In genomic region chr16:21554795-21555585, GRCh38 we compare ENCODE assay signal across 8 cellular contexts. TPM values are rescaled to one million over a fixed set of nuclear protein-coding genes. Genes with fewer than 3 reads are reported as not detected.
A peak's percentile ranks its signal among the peaks of the same experiment; 100 is the strongest.
DNase-seq lines count a peak whose midpoint lies in the region; ATAC-seq and TF ChIP-seq lines count a peak whose summit lies in the region.

No MANE protein-coding gene starts in this region.

- peak overlapping the region; percentile 53 for H3K4me3 Mint-ChIP-seq in activated T-helper 2 cell treated with anti-CD3 and anti-CD28 coated beads, Interferon-gamma antibody, Interleukin-2, Interleukin-4, amounts not matched to agents 10 μg/mL and 5 μg/mL and 100 μg/mL, durations not matched to agents 14 hours and 24 hours and 36 hours (ENCODE audit: low read depth)

- no peaks in the 10 kb centered on the region for H3K36me3 Mint-ChIP-seq in activated T-helper 2 cell treated with anti-CD3 and anti-CD28 coated beads, Interferon-gamma antibody, Interleukin-2, Interleukin-4, amounts not matched to agents 10 μg/mL and 5 μg/mL and 100 μg/mL, durations not matched to agents 14 hours and 24 hours and 36 hours (ENCODE audit: low read depth)

- POLR2A ChIA-PET in HCT116 (lab: Charles Lee): no interaction called here

- peak; percentile 97 for TF ChIP-seq RAD21 in HCT116 (IDR thresholded peaks at IDR 0.05; ENCODE audit: low read depth)

- H3K4me2 ChIP-seq in HCT116 (ENCODE audit: low read length) (peak overlapping the region; percentile 73), Loucy (ENCODE audit: low read depth, low read length, poor library complexity, severe bottlenecking) (peak overlapping the region; percentile 69)

- H3K4me3 ChIP-seq in HCT116 (replicated peaks in 1 of 2; ENCODE audit: low read depth in 1 of 2, low read length in 2 of 2) (peak overlapping the region in 1 of 2 experiments; percentile 19; a peak in 2 of 4 replicates), Loucy (ENCODE audit: low read length, poor library complexity, severe bottlenecking) (peak overlapping the region; percentile 48), RWPE2 (ENCODE audit: severe bottlenecking) (no peak overlapping the region), foreskin fibroblast (ENCODE audit: low read depth in 1 of 2, low read length in 2 of 2) (no peak overlapping the region), neuron (ENCODE audit: low read length) (no peak overlapping the region), stomach smooth muscle (ENCODE audit: low read length in 2 of 2) (peak overlapping the region in 1 of 2 donors; percentile 64)

- BruUV-seq in HCT116 (replicated peaks; lab: Mats Ljungman, UMichigan): TSS peak; percentile 52

- H3K27me3 ChIP-seq in HCT116 (ENCODE audit: insufficient read depth, low read length): no peaks in the 10 kb centered on the region
- H3K27me3 ChIP-seq in Loucy (ENCODE audit: insufficient read depth, low read length, poor library complexity, severe bottlenecking): no peaks in the 10 kb centered on the region
- no peaks in the 10 kb centered on the region for H3K27me3 ChIP-seq in RWPE2 (ENCODE audit: insufficient read depth, poor library complexity, severe bottlenecking)
- peaks cover 14% of the 10 kb centered on the region for H3K27me3 ChIP-seq in neuron (ENCODE audit: insufficient read depth, low read length)
- peaks cover 0 to 2% of the 10 kb centered on the region in 2 donors for H3K27me3 ChIP-seq in stomach smooth muscle (ENCODE audit: control insufficient read depth in 1 of 2, insufficient read depth in 2 of 2, low read length in 2 of 2)

- peaks cover 12% of the 10 kb centered on the region for H3K4me1 Mint-ChIP-seq in activated T-helper 2 cell treated with anti-CD3 and anti-CD28 coated beads, Interferon-gamma antibody, Interleukin-2, Interleukin-4, amounts not matched to agents 10 μg/mL and 5 μg/mL and 100 μg/mL, durations not matched to agents 14 hours and 24 hours and 36 hours (ENCODE audit: low read depth)

- CTCF ChIA-PET in HCT116 (lab: Charles Lee): interaction anchor here (1.0 to 1.8 kb wide), 2 partner anchors 12 to 254 kb away, joined by 3 to 4 read pairs; no protein-coding TSS in a partner anchor

- H3K9ac ChIP-seq in HCT116 (ENCODE audit: low read length) (peak overlapping the region; percentile 37), Loucy (ENCODE audit: low read depth, low read length, poor library complexity, severe bottlenecking) (peak overlapping the region; percentile 55), stomach smooth muscle (ENCODE audit: low read length in 2 of 2) (peak overlapping the region; percentile 5 to 47)

- peak overlapping the region; percentile 85 for H3K27ac Mint-ChIP-seq in activated T-helper 2 cell treated with anti-CD3 and anti-CD28 coated beads, Interferon-gamma antibody, Interleukin-2, Interleukin-4, amounts not matched to agents 10 μg/mL and 5 μg/mL and 100 μg/mL, durations not matched to agents 14 hours and 24 hours and 36 hours

- ATAC-seq in HCT116 (peak; percentile 93), RWPE2 (ENCODE audit: low read depth) (peak; percentile 90)

- in situ Hi-C loops in G401 (cut with HindIII; ENCODE audit: low sequenced_read_pairs): no loop called here

- no peaks in the 10 kb centered on the region for H3K9me3 Mint-ChIP-seq in activated T-helper 2 cell treated with anti-CD3 and anti-CD28 coated beads, Interferon-gamma antibody, Interleukin-2, Interleukin-4, amounts not matched to agents 10 μg/mL and 5 μg/mL and 100 μg/mL, durations not matched to agents 14 hours and 24 hours and 36 hours

- H3K79me2 ChIP-seq in HCT116 (ENCODE audit: insufficient read depth, low read length) (no peaks in the 10 kb centered on the region), Loucy (ENCODE audit: insufficient read depth, low read length) (no peaks in the 10 kb centered on the region)

- intact Hi-C loops in HCT116 (cut with micrococcal nuclease): loop anchor here (2.0 to 10.0 kb wide), 3 partner anchors 254 to 770 kb away; no protein-coding TSS in a partner anchor
- intact Hi-C loops in activated T-helper 2 cell treated with anti-CD3 and anti-CD28 coated beads, Interferon-gamma antibody, Interleukin-2, Interleukin-4, amounts not matched to agents 10 μg/mL and 5 μg/mL and 100 μg/mL, durations not matched to agents 14 hours and 24 hours and 36 hours (cut with micrococcal nuclease): loop anchor here (5.0 kb wide), 2 partner anchors 368 to 383 kb away; no protein-coding TSS in a partner anchor

- no peaks in the 10 kb centered on the region for H3K27me3 Mint-ChIP-seq in activated T-helper 2 cell treated with anti-CD3 and anti-CD28 coated beads, Interferon-gamma antibody, Interleukin-2, Interleukin-4, amounts not matched to agents 10 μg/mL and 5 μg/mL and 100 μg/mL, durations not matched to agents 14 hours and 24 hours and 36 hours (ENCODE audit: low read depth)

- H3K27ac ChIP-seq in HCT116 (ENCODE audit: low read depth, low read length) (no peak overlapping the region), RWPE2 (ENCODE audit: poor library complexity, severe bottlenecking) (no peak overlapping the region), stomach smooth muscle (ENCODE audit: low read length) (no peak overlapping the region)

- no peaks in the 10 kb centered on the region for H3F3A ChIP-seq in Loucy (ENCODE audit: low read depth)

- H3K36me3 ChIP-seq in HCT116 (ENCODE audit: control insufficient read depth in 1 of 2, insufficient read depth in 2 of 2, low read length in 2 of 2) (no peaks in the 10 kb centered on the region), Loucy (ENCODE audit: insufficient read depth, low read length) (no peaks in the 10 kb centered on the region), RWPE2 (ENCODE audit: low read depth) (no peaks in the 10 kb centered on the region), neuron (ENCODE audit: insufficient read depth, low read length) (no peaks in the 10 kb centered on the region), stomach smooth muscle (ENCODE audit: control insufficient read depth in 2 of 2, insufficient read depth in 2 of 2, low read length in 2 of 2) (no peaks in the 10 kb centered on the region)

- DNase-seq in G401 (ENCODE audit: low spot score) (peak; percentile 89), HCT116 (ENCODE audit: low read depth, low spot score) (peak; percentile 53), RWPE2 (ENCODE audit: low spot score) (peak; percentile 83), foreskin fibroblast (peak; percentile 71 to 94)
- DNase-seq in activated T-helper 2 cell treated with anti-CD3 and anti-CD28 coated beads, Interferon-gamma antibody, Interleukin-2, Interleukin-4, amounts not matched to agents 10 μg/mL and 5 μg/mL and 100 μg/mL, durations not matched to agents 14 hours and 24 hours and 36 hours (ENCODE audit: low spot score): peak; percentile 91

- TF ChIP-seq POLR2A in HCT116 (IDR thresholded peaks at IDR 0.05; ENCODE audit: borderline replicate concordance, extremely low read depth, insufficient read depth, insufficient read length): no peak

- peak overlapping the region; percentile 93 for H2AFZ ChIP-seq in HCT116 (ENCODE audit: low read depth, low read length, poor library complexity, severe bottlenecking)
- peak overlapping the region; percentile 100 for H2AFZ ChIP-seq in Loucy (ENCODE audit: low read length)
- H2AFZ ChIP-seq in neuron (ENCODE audit: low read depth, low read length): peak overlapping the region; percentile 69

- H3K9me3 ChIP-seq in HCT116 (ENCODE audit: control insufficient read depth in 1 of 2, insufficient read depth in 1 of 2, low read depth in 1 of 2, low read length in 2 of 2): no peaks in the 10 kb centered on the region
- H3K9me3 ChIP-seq in Loucy (ENCODE audit: insufficient read depth, low read depth, low read length): no peaks in the 10 kb centered on the region
- no peaks in the 10 kb centered on the region for H3K9me3 ChIP-seq in RWPE2 (ENCODE audit: severe bottlenecking)
- no peaks in the 10 kb centered on the region for H3K9me3 ChIP-seq in neuron (ENCODE audit: low read length)
- no peaks in the 10 kb centered on the region for H3K9me3 ChIP-seq in stomach smooth muscle (ENCODE audit: control insufficient read depth in 2 of 2, low read length in 2 of 2)

- H3K4me1 ChIP-seq in HCT116 (ENCODE audit: control insufficient read depth in 1 of 2, insufficient read depth in 2 of 2, low read length in 2 of 2) (peaks cover 0 to 17% of the 10 kb centered on the region in 2 experiments; a peak in 2 of 4 replicates), Loucy (ENCODE audit: insufficient read depth, low read length, poor library complexity, severe bottlenecking) (peaks cover 3% of the 10 kb centered on the region), RWPE2 (ENCODE audit: insufficient read depth, poor library complexity, severe bottlenecking) (no peaks in the 10 kb centered on the region), neuron (ENCODE audit: insufficient read depth, low read length) (peaks cover 2% of the 10 kb centered on the region), stomach smooth muscle (ENCODE audit: control insufficient read depth, insufficient read depth, low read length) (peaks cover 10% of the 10 kb centered on the region)

- no peaks in the 10 kb centered on the region for H3K9me2 ChIP-seq in HCT116 (ENCODE audit: insufficient read depth)
- no peaks in the 10 kb centered on the region for H3K9me2 ChIP-seq in Loucy (replicated peaks; ENCODE audit: low read depth, low read length)

- RAD21 ChIA-PET in HCT116 (lab: Charles Lee; ENCODE audit: low non-redundant PET in 1 of 2, low total read pairs in 2 of 2, uncharacterized antibody in 2 of 2, unreplicated experiment in 2 of 2): no interaction called here

- peak; percentile 92 to 97 (median 96) for TF ChIP-seq CTCF in HCT116 (IDR thresholded peaks at IDR 0.05 in 2 of 3, conservative IDR thresholded peaks at IDR 0.05 in 1 of 3; ENCODE audit: borderline replicate concordance in 1 of 3, insufficient read depth in 1 of 3, low read depth in 2 of 3, low read length in 2 of 3)
- peak; percentile 99 for TF ChIP-seq CTCF in Loucy (conservative IDR thresholded peaks at IDR 0.05; ENCODE audit: low read length)
- TF ChIP-seq CTCF in RWPE2 (IDR thresholded peaks at IDR 0.05; ENCODE audit: poor library complexity, severe bottlenecking): peak; percentile 98
- peak; percentile 98 for TF ChIP-seq CTCF in foreskin fibroblast (IDR thresholded peaks at IDR 0.05; ENCODE audit: low read depth, low read length)

- H4K20me1 ChIP-seq in HCT116 (ENCODE audit: insufficient read depth): no peaks in the 10 kb centered on the region
- no peaks in the 10 kb centered on the region for H4K20me1 ChIP-seq in Loucy (ENCODE audit: insufficient read depth, low read length, poor library complexity, severe bottlenecking)

TF ChIP-seq in HCT116, 20 proteins besides CTCF, POLR2A, EP300 and RAD21 (continues in another document):
- TF ChIP-seq POLR2AphosphoS5 (IDR thresholded peaks at IDR 0.05; ENCODE audit: low read depth, low read length): peak; percentile 37; the same call in 1 of the 2 replicates

RNA-seq across cellular contexts. Expression of gene METTL9, which starts 44.4 kb away (rescaled TPM):
- 288 and 334 TPM in 2 replicates for total RNA-seq in G401 (2014; rRNA removed; shearing (Covaris generic))
- total RNA-seq in HCT116 (2021; ENCODE audit: unreplicated experiment): 41.4 TPM
- 12.2 and 16.5 TPM in 2 replicates for polyA plus RNA-seq in HCT116 (2012)
- total RNA-seq in activated T-helper 2 cell treated with anti-CD3 and anti-CD28 coated beads, Interferon-gamma antibody, Interleukin-2, Interleukin-4, amounts not matched to agents 10 μg/mL and 5 μg/mL and 100 μg/mL, durations not matched to agents 14 hours and 24 hours and 36 hours: 73.9 and 75.8 TPM in 2 replicates
